Comparison of ENCODE assay signal across 8 cellular contexts in the genomic region with DNA sequence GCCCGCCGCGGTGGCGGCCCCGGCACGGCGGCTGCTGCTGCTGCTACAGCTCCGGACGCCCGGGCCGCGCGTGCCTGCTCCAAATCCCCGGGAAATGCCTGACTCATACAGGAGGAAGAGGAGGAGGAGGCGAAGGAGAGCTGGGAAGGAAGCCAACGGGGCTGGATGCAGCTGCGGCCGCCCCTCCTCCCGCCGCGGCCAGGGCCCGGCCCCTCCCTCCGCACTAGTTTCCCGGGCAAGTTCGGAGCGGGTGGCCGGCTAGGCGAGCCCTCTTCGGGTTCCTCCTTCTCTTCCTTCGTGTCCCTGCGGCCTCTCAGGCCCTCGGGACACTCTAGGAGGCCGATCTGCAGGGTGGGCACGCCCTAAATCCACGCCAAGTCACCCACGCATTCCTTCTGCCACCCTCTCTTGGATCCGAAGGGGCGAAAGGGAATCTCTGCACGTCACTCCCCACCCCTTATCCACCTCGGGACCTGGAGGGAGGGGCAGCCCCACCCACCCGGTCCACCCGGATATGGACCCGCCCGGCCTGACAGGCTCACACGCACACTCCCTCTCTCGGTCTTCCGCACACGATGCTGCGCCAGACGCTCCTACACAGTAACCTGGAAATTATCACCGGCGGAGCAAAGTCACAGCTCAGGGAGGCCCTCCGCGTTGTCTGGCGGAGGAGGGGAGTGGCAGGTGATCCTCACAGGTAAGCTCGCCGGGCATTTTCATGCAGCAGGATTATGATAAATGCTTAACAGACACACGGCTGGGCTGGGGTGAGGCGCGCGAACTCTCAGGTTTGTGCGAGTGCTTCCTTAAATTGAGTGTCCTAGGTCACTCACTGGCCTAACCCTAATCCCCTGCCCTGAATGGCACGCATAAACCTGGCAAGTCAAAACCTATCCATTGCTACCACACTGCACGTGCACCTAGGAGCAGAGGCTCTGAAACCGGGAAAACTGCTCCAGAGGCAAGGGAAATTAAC. TPM values are rescaled to one million over a fixed set of nuclear protein-coding genes. Genes with fewer than 3 reads are reported as not detected.
DNase-seq lines count a peak whose midpoint lies in the region; ATAC-seq and TF ChIP-seq lines count a peak whose summit lies in the region.

A gene with protein sequence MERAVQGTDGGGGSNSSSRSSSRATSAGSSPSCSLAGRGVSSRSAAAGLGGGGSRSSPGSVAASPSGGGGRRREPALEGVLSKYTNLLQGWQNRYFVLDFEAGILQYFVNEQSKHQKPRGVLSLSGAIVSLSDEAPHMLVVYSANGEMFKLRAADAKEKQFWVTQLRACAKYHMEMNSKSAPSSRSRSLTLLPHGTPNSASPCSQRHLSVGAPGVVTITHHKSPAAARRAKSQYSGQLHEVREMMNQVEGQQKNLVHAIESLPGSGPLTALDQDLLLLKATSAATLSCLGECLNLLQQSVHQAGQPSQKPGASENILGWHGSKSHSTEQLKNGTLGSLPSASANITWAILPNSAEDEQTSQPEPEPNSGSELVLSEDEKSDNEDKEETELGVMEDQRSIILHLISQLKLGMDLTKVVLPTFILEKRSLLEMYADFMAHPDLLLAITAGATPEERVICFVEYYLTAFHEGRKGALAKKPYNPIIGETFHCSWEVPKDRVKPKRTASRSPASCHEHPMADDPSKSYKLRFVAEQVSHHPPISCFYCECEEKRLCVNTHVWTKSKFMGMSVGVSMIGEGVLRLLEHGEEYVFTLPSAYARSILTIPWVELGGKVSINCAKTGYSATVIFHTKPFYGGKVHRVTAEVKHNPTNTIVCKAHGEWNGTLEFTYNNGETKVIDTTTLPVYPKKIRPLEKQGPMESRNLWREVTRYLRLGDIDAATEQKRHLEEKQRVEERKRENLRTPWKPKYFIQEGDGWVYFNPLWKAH (minus strand): TSS at position 57 of the 976 bp plus-strand sequence. CDS start 83 bp downstream, outside the sequence.
A gene (plus strand): TSS at position 545 of the 976 bp plus-strand sequence. CDS start 7,330 bp downstream, outside the sequence.

- no peaks in the 10 kb centered on the region for H4K20me1 ChIP-seq in HCT116 (ENCODE audit: insufficient read depth)

- H3K9ac ChIP-seq in HCT116 (ENCODE audit: low read length) = peak within 1 kb of the TSS; percentile 78

- no peaks in the 10 kb centered on the region for H3K36me3 ChIP-seq in HCT116 (ENCODE audit: control insufficient read depth in 1 of 2, insufficient read depth in 2 of 2, low read length in 2 of 2)
- no peaks in the 10 kb centered on the region for H3K36me3 ChIP-seq in muscle layer of duodenum (ENCODE audit: control insufficient read depth in 1 of 2, insufficient read depth in 2 of 2, low read length in 2 of 2)
- H3K36me3 ChIP-seq in tibial artery = no peaks in the 10 kb centered on the region

- intact Hi-C loops in HCT116 (cut with micrococcal nuclease) (no loop called here), tibial artery (cut with DNase I; ENCODE audit: low total_unique reads) (no loop called here)

- DNase-seq in DMS153 (lab: John Stamatoyannopoulos, UW) (peak; percentile 45), HCT116 (ENCODE audit: low read depth, low spot score) (peak; percentile 57), NCI-H460 (ENCODE audit: extremely low read depth, low read depth) (peak; percentile 37), fibroblast of the aortic adventitia (ENCODE audit: low read depth) (peak; percentile 91), tibial artery (peak; percentile 92 to 96), SKM-1 (lab: John Stamatoyannopoulos, UW; ENCODE audit: unreplicated experiment) (no peak)

- RAD21 ChIA-PET in HCT116 (lab: Charles Lee; ENCODE audit: low non-redundant PET in 1 of 2, low total read pairs in 2 of 2, uncharacterized antibody in 2 of 2, unreplicated experiment in 2 of 2) = interaction anchor here (0.7 kb wide), 2 partner anchors 12 to 120 kb away, joined by 3 read pairs; no protein-coding TSS in a partner anchor

- H3K4me2 ChIP-seq in HCT116 (ENCODE audit: low read length) = peak within 1 kb of the TSS; percentile 80

- peak; percentile 78 for ATAC-seq in HCT116
- peak; percentile 14 for ATAC-seq in activated T-helper 17 cell treated with anti-CD3 and anti-CD28 coated beads, Interleukin-2, amount 50 U/mL, for 72 hours (replicated peaks)

- TF ChIP-seq CTCF in HCT116 (IDR thresholded peaks at IDR 0.05 in 2 of 3, conservative IDR thresholded peaks at IDR 0.05 in 1 of 3; ENCODE audit: borderline replicate concordance in 1 of 3, insufficient read depth in 1 of 3, low read depth in 2 of 3, low read length in 2 of 3) (no peak), fibroblast of the aortic adventitia (IDR thresholded peaks at IDR 0.05; ENCODE audit: insufficient read depth, low read length) (no peak), tibial artery (IDR thresholded peaks at IDR 0.05) (no peak)

- no peak for TF ChIP-seq RAD21 in HCT116 (IDR thresholded peaks at IDR 0.05; ENCODE audit: low read depth)

- peak within 1 kb of the TSS; percentile 97 for H3K27ac ChIP-seq in HCT116 (ENCODE audit: low read depth, low read length)
- peak within 1 kb of the TSS; percentile 28 for H3K27ac ChIP-seq in muscle layer of duodenum (ENCODE audit: low read length)
- peak within 1 kb of the TSS; percentile 88 for H3K27ac ChIP-seq in tibial artery

- peak within 1 kb of the TSS; percentile 21 for H2AFZ ChIP-seq in HCT116 (ENCODE audit: low read depth, low read length, poor library complexity, severe bottlenecking)

- H3K4me1 ChIP-seq in HCT116 (ENCODE audit: control insufficient read depth in 1 of 2, insufficient read depth in 2 of 2, low read length in 2 of 2) (peaks cover 9 to 27% of the 10 kb centered on the region in 2 experiments), muscle layer of duodenum (ENCODE audit: control insufficient read depth in 1 of 2, insufficient read depth in 2 of 2, low read length in 2 of 2) (no peaks in the 10 kb centered on the region), tibial artery (peaks cover 0 to 23% (median 13%) of the 10 kb centered on the region in 4 donors)

- H3K9me3 Mint-ChIP-seq in activated T-helper 17 cell treated with anti-CD3 and anti-CD28 coated beads, Interleukin-2, amount 50 U/mL, for 72 hours = no peaks in the 10 kb centered on the region

- H3K27me3 Mint-ChIP-seq in activated T-helper 17 cell treated with anti-CD3 and anti-CD28 coated beads, Interleukin-2, amount 50 U/mL, for 72 hours = peaks cover 46% of the 10 kb centered on the region

- H3K36me3 Mint-ChIP-seq in activated T-helper 17 cell treated with anti-CD3 and anti-CD28 coated beads, Interleukin-2, amount 50 U/mL, for 72 hours (ENCODE audit: low read depth) = peaks cover 9% of the 10 kb centered on the region

- no peaks in the 10 kb centered on the region for H3K9me2 ChIP-seq in HCT116 (ENCODE audit: insufficient read depth)

- peak; percentile 32 for TF ChIP-seq POLR2A in HCT116 (IDR thresholded peaks at IDR 0.05; ENCODE audit: borderline replicate concordance, extremely low read depth, insufficient read depth, insufficient read length)

- H3K4me3 Mint-ChIP-seq in activated T-helper 17 cell treated with anti-CD3 and anti-CD28 coated beads, Interleukin-2, amount 50 U/mL, for 72 hours = peak within 1 kb of the TSS; percentile 75

- POLR2A ChIA-PET in HCT116 (lab: Charles Lee) = no interaction called here

- no peaks in the 10 kb centered on the region for H3K9me3 ChIP-seq in HCT116 (ENCODE audit: control insufficient read depth in 1 of 2, insufficient read depth in 1 of 2, low read depth in 1 of 2, low read length in 2 of 2)
- no peaks in the 10 kb centered on the region for H3K9me3 ChIP-seq in muscle layer of duodenum (ENCODE audit: control insufficient read depth in 1 of 2, low read length in 2 of 2)
- H3K9me3 ChIP-seq in tibial artery = no peaks in the 10 kb centered on the region

- BruUV-seq in HCT116 (replicated peaks; lab: Mats Ljungman, UMichigan) = TSS peak; percentile 64

- CTCF ChIA-PET in HCT116 (lab: Charles Lee) = interaction anchor here (2.0 kb wide), 1 partner anchor 38 kb away, joined by 5 read pairs; no protein-coding TSS in a partner anchor

- H3K27me3 ChIP-seq in HCT116 (ENCODE audit: insufficient read depth, low read length) (no peaks in the 10 kb centered on the region), muscle layer of duodenum (ENCODE audit: low read depth, low read length) (no peaks in the 10 kb centered on the region), tibial artery (no peaks in the 10 kb centered on the region)

- H3K4me3 ChIP-seq in HCT116 (replicated peaks in 1 of 2; ENCODE audit: low read depth in 1 of 2, low read length in 2 of 2) (peak within 1 kb of the TSS; percentile 76 to 85), fibroblast of the aortic adventitia (ENCODE audit: low read depth, low read length) (peak within 1 kb of the TSS; percentile 90), muscle layer of duodenum (ENCODE audit: low read depth in 1 of 2, low read length in 2 of 2) (peak within 1 kb of the TSS; percentile 66 to 76), tibial artery (peak within 1 kb of the TSS; percentile 70 to 83)

- peaks cover 13% of the 10 kb centered on the region for H3K4me1 Mint-ChIP-seq in activated T-helper 17 cell treated with anti-CD3 and anti-CD28 coated beads, Interleukin-2, amount 50 U/mL, for 72 hours

- peaks cover 24% of the 10 kb centered on the region for H3K79me2 ChIP-seq in HCT116 (ENCODE audit: insufficient read depth, low read length)

- no peak within 1 kb of the TSS for H3K27ac Mint-ChIP-seq in activated T-helper 17 cell treated with anti-CD3 and anti-CD28 coated beads, Interleukin-2, amount 50 U/mL, for 72 hours

TF ChIP-seq in HCT116, 20 proteins besides CTCF, POLR2A, EP300 and RAD21 (continues in another document):
- TF ChIP-seq EGR1 (IDR thresholded peaks at IDR 0.05; ENCODE audit: low read depth) (peak; percentile 65), EZH2 (IDR thresholded peaks at IDR 0.05) (no peak), YY1 (IDR thresholded peaks at IDR 0.05; ENCODE audit: extremely low read depth, insufficient replicate concordance, low read depth, low read length) (peak; percentile 3)
- TF ChIP-seq, protein P1, sequence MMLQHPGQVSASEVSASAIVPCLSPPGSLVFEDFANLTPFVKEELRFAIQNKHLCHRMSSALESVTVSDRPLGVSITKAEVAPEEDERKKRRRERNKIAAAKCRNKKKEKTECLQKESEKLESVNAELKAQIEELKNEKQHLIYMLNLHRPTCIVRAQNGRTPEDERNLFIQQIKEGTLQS (IDR thresholded peaks at IDR 0.05) = no peak

RNA-seq across cellular contexts. Expression of the first gene that starts in this region (rescaled TPM):
- total RNA-seq in HCT116 (2021; ENCODE audit: unreplicated experiment) (25.8 TPM), fibroblast of the aortic adventitia (ENCODE audit: low replicate concordance) (6.7 and 15.0 TPM in 2 replicates)
- polyA plus RNA-seq in HCT116 (2012) = 14.4 and 16.5 TPM in 2 replicates
- total RNA-seq in NCI-H460 (2014; rRNA removed; shearing (Covaris generic)) = 2.1 and 3.0 TPM in 2 replicates
- 3.1 and 3.7 TPM in 2 replicates for polyA plus RNA-seq in NCI-H460 (2014; cell fraction: nucleus; rRNA removed)
- total RNA-seq in activated T-helper 17 cell treated with anti-CD3 and anti-CD28 coated beads, Interleukin-2, amount 50 U/mL, for 72 hours = 10 to 100 TPM in 1 of 2 donors, under 1 TPM in 1; 0.90 to 11.5 TPM

RNA-seq across cellular contexts. Expression of the second gene that starts in this region (rescaled TPM):
- total RNA-seq in HCT116 (2021; ENCODE audit: unreplicated experiment) = 2.9 TPM
- polyA plus RNA-seq in HCT116 (2012) = 1.1 and 1.5 TPM in 2 replicates
- 0.10 TPM in 1 of 2 replicates, not detected in the other for total RNA-seq in NCI-H460 (2014; rRNA removed; shearing (Covaris generic))
- polyA plus RNA-seq in NCI-H460 (2014; cell fraction: nucleus; rRNA removed) = 0.12 and 0.78 TPM in 2 replicates
- total RNA-seq in activated T-helper 17 cell treated with anti-CD3 and anti-CD28 coated beads, Interleukin-2, amount 50 U/mL, for 72 hours = under 1 TPM in 1 of 2 donors, not detected in 1; 0.91 TPM
- 0.33 and 1.2 TPM in 2 replicates for total RNA-seq in fibroblast of the aortic adventitia (ENCODE audit: low replicate concordance)

Comparison
In these comparisons a context has a peak if more than half of its experiments do, and no peak if none do; other contexts are left out.
1. H3K27ac ChIP-seq: peak in every context shown above with its lines; median percentile 97 in HCT116; 88 in tibial artery; 28 in muscle layer of duodenum.